Comparison of ENCODE assay signal across 10 cellular contexts in genomic region chr15:43218908-43219706, GRCh38. TPM values are rescaled to one million over a fixed set of nuclear protein-coding genes. Genes with fewer than 3 reads are reported as not detected.
DNase-seq lines count a peak whose midpoint lies in the region; ATAC-seq, FAIRE-seq and TF ChIP-seq lines count a peak whose summit lies in the region.
"Had no signal": no experiment of that assay in that cellular context is flagged by ENCODE, and none has a peak within 500 bp of the region (broad histone marks: within the 10 kb centered on the region; RNA-seq: fewer than 3 reads in every experiment).

No MANE protein-coding gene starts in this region.

- H3K27ac ChIP-seq in HepG2 (ENCODE audit: extremely low read length, insufficient read depth, low read length) (no peak overlapping the region), right lobe of liver (no peak overlapping the region), esophagus squamous epithelium (no peak overlapping the region), smooth muscle cell (ENCODE audit: low read depth) (no peak overlapping the region)

- H3F3A ChIP-seq in smooth muscle cell (ENCODE audit: low read depth): no peaks in the 10 kb centered on the region

- BruUV-seq in HepG2 (replicated peaks; lab: Mats Ljungman, UMichigan): no TSS peak

- H3K36me3 ChIP-seq in HepG2 (replicated peaks in 1 of 2; ENCODE audit: control insufficient read depth in 1 of 2, insufficient read depth in 2 of 2, low read length in 2 of 2): no peaks in the 10 kb centered on the region
- H3K36me3 ChIP-seq in right lobe of liver: no peaks in the 10 kb centered on the region
- H3K36me3 ChIP-seq in esophagus squamous epithelium: no peaks in the 10 kb centered on the region
- H3K36me3 ChIP-seq in smooth muscle cell (ENCODE audit: low read depth): no peaks in the 10 kb centered on the region

- H3K9me3 ChIP-seq in HepG2 (ENCODE audit: low read length) (no peaks in the 10 kb centered on the region), right lobe of liver (no peaks in the 10 kb centered on the region), esophagus squamous epithelium (no peaks in the 10 kb centered on the region), smooth muscle cell (replicated peaks; ENCODE audit: low read depth) (no peaks in the 10 kb centered on the region)

- H3K79me2 ChIP-seq in HepG2 (ENCODE audit: insufficient read depth, low read length) (no peaks in the 10 kb centered on the region), smooth muscle cell (ENCODE audit: low read depth) (no peaks in the 10 kb centered on the region)

- no peak for TF ChIP-seq EP300 in HepG2 (IDR thresholded peaks at IDR 0.05; ENCODE audit: low read depth in 2 of 2, low read length in 2 of 2)
- no peak for TF ChIP-seq EP300 in HepG2 (CRISPR knock-in tag; IDR thresholded peaks at IDR 0.05; ENCODE audit: borderline replicate concordance)

- WGBS in HepG2 (ENCODE audit: low lambda C conversion rate): 36% methylated on average over 13 of the region's 13 CpGs
- WGBS in right lobe of liver (ENCODE audit: insufficient coverage, low coverage, low lambda C conversion rate, missing lambda C conversion rate): 38% methylated on average over 12 of the region's 13 CpGs
- 26 to 28% methylated on average over 9 to 11 of the region's 13 CpGs for WGBS in esophagus squamous epithelium, 2 donors
- WGBS in smooth muscle cell (ENCODE audit: low lambda C conversion rate): 47% methylated on average over 13 of the region's 13 CpGs

- DNase-seq in HepG2 (ENCODE audit: low spot score): no peak
- no peak for DNase-seq in right lobe of liver
- DNase-seq in OCI-M1 (lab: John Stamatoyannopoulos, UW): peak; percentile 39
- no peak for DNase-seq in esophagus squamous epithelium (lab: John Stamatoyannopoulos, UW)
- DNase-seq in smooth muscle cell (lab: John Stamatoyannopoulos, UW; ENCODE audit: unreplicated experiment): no peak
- DNase-seq in stimulated activated naive CD4-positive, alpha-beta T cell treated with Interleukin-2 at 50 U/mL for 16 hours (lab: John Stamatoyannopoulos, UW): no peak
- DNase-seq: DMS153 had no signal

- intact Hi-C loops in HepG2 (cut with micrococcal nuclease; ENCODE audit: unreplicated experiment): no loop called here
- intact Hi-C loops in right lobe of liver (cut with DNase I): no loop called here
- intact Hi-C loops in esophagus squamous epithelium (cut with DNase I): no loop called here

- H3K27me3 ChIP-seq in HepG2 (ENCODE audit: control insufficient read depth in 1 of 2, insufficient read depth in 2 of 2, low read length in 2 of 2) (peaks cover 0 to 8% of the 10 kb centered on the region in 2 experiments; a peak in 3 of 5 replicates), right lobe of liver (no peaks in the 10 kb centered on the region), esophagus squamous epithelium (peaks cover 0 to 15% (median 0%) of the 10 kb centered on the region in 4 donors), smooth muscle cell (ENCODE audit: low read depth) (peaks cover 2% of the 10 kb centered on the region)

- CTCF ChIA-PET in HepG2 (lab: Yijun Ruan, JAX; ENCODE audit: low intra/inter-chr PET ratio, low total read pairs): no interaction called here

- H3K4me2 ChIP-seq in HepG2 (ENCODE audit: low read depth, low read length) (no peak overlapping the region), smooth muscle cell (no peak overlapping the region)

- no peak for FAIRE-seq in HepG2 (lab: Jason Lieb, UNC)

- H3K4me1 ChIP-seq in HepG2 (ENCODE audit: insufficient read depth, low read length) (0 out of 2 replicates have a peak, but pooled peaks cover 11% of the 10 kb centered on the region), right lobe of liver (no peaks in the 10 kb centered on the region), esophagus squamous epithelium (peaks cover 0 to 14% (median 5%) of the 10 kb centered on the region in 3 donors), smooth muscle cell (ENCODE audit: low read depth) (peaks cover 4% of the 10 kb centered on the region)

- H3K9ac ChIP-seq in HepG2 (ENCODE audit: insufficient read depth, low read depth, low read length) (no peak overlapping the region), smooth muscle cell (ENCODE audit: low read depth) (no peak overlapping the region)

- H3K4me3 ChIP-seq in HepG2 (replicated peaks in 1 of 3; ENCODE audit: insufficient read depth in 1 of 3, low read depth in 2 of 3, low read length in 3 of 3) (no peak overlapping the region), right lobe of liver (no peak overlapping the region), esophagus squamous epithelium (no peak overlapping the region), smooth muscle cell (no peak overlapping the region)

- TF ChIP-seq CTCF in HepG2 (CRISPR knock-in tag; IDR thresholded peaks at IDR 0.05): peak; percentile 29; the same call in 1 of the 2 replicates
- TF ChIP-seq CTCF in right lobe of liver (IDR thresholded peaks at IDR 0.05): no peak
- TF ChIP-seq CTCF in esophagus squamous epithelium (IDR thresholded peaks at IDR 0.05): peak in 4 of 6 experiments; percentile 5 to 41 (median 18)
- peak; percentile 46 for TF ChIP-seq CTCF in smooth muscle cell (IDR thresholded peaks at IDR 0.05; ENCODE audit: borderline replicate concordance, insufficient read depth, poor library complexity, severe bottlenecking)

- in situ Hi-C loops in HepG2 (cut with HindIII; ENCODE audit: extremely low pct_ligation_motif_present, low pct_unique_long_range_greater_than_20kb): loop anchor here (25.0 kb wide), 1 partner anchor 507 kb away; no protein-coding TSS in a partner anchor

- TF ChIP-seq RAD21 in HepG2 (CRISPR knock-in tag; IDR thresholded peaks at IDR 0.05): no peak

- ATAC-seq in HepG2: no peak
- no peak for ATAC-seq in right lobe of liver
- no peak for ATAC-seq in GM18505 (IDR thresholded peaks at IDR 0.05; ENCODE audit: unreplicated experiment)
- no peak for ATAC-seq in HG03097 (IDR thresholded peaks at IDR 0.05; ENCODE audit: low FRiP score, unreplicated experiment)

- H4K20me1 ChIP-seq in HepG2 (ENCODE audit: insufficient read depth, low read length): no peaks in the 10 kb centered on the region
- no peaks in the 10 kb centered on the region for H4K20me1 ChIP-seq in smooth muscle cell (ENCODE audit: low read depth)

- no peak for TF ChIP-seq POLR2A in HepG2 (IDR thresholded peaks at IDR 0.05; ENCODE audit: insufficient read depth in 1 of 2, low read depth in 2 of 2, low read length in 2 of 2)
- TF ChIP-seq POLR2A in right lobe of liver (IDR thresholded peaks at IDR 0.05): no peak
- TF ChIP-seq POLR2A in esophagus squamous epithelium (IDR thresholded peaks at IDR 0.05): no peak
- TF ChIP-seq POLR2A in GM18505 (IDR thresholded peaks at IDR 0.05; ENCODE audit: borderline replicate concordance, extremely low read depth, insufficient read depth, insufficient read length): no peak

- H2AFZ ChIP-seq in HepG2 (ENCODE audit: low read length) (no peak overlapping the region), smooth muscle cell (ENCODE audit: low read depth) (no peak overlapping the region)

- POLR2A ChIA-PET in HepG2 (lab: Yijun Ruan, JAX): no interaction called here

RNA-seq across cellular contexts. Expression of gene EPB42, which starts 1.7 kb away (rescaled TPM):
- total RNA-seq in HepG2 (2016; rRNA removed; fragmentation: Illumina TruSeq; extraction: Trizol) (not detected in 2 replicates), right lobe of liver (1 to 10 TPM in 1 of 6 experiments, under 1 TPM in 2, not detected in 3; 0.20 to 3.4 (median 0.64) TPM), esophagus squamous epithelium (not detected), smooth muscle cell (not detected in 2 replicates)
- total RNA-seq in HepG2 (2016; cell fraction: cytosol; rRNA removed; fragmentation: Illumina TruSeq; extraction: Trizol; ENCODE audit: low read depth): not detected in 2 replicates
- total RNA-seq in HepG2 (2016; cell fraction: insoluble cytoplasmic fraction; rRNA removed; fragmentation: Illumina TruSeq; extraction: Trizol): not detected in 2 replicates
- not detected in 2 replicates for total RNA-seq in HepG2 (2016; cell fraction: membrane; rRNA removed; fragmentation: Illumina TruSeq; extraction: Trizol)
- total RNA-seq in HepG2 (2016; cell fraction: nucleus; rRNA removed; fragmentation: Illumina TruSeq; extraction: Trizol): not detected in 2 replicates
- polyA plus RNA-seq in HepG2 (2011; rRNA removed) (not detected in 2 replicates), smooth muscle cell (not detected in 2 replicates)
- polyA plus RNA-seq in HepG2 (2011; cell fraction: cytosol; rRNA removed): not detected in 2 replicates
- polyA plus RNA-seq in HepG2 (2011; cell fraction: nucleus; rRNA removed): not detected in 2 replicates
- not detected in 2 replicates for polyA plus RNA-seq in HepG2 (2012)
- polyA plus RNA-seq in HepG2 (2016; cell fraction: cytosol; fragmentation: Illumina TruSeq; extraction: Trizol; ENCODE audit: low read depth): not detected in 2 replicates
- polyA plus RNA-seq in HepG2 (2016; cell fraction: insoluble cytoplasmic fraction; fragmentation: Illumina TruSeq; extraction: Trizol; ENCODE audit: low read depth): not detected in 2 replicates
- polyA plus RNA-seq in HepG2 (2016; cell fraction: membrane; fragmentation: Illumina TruSeq; extraction: Trizol; ENCODE audit: low read depth): not detected in 2 replicates
- polyA plus RNA-seq in HepG2 (2016; cell fraction: nucleus; fragmentation: Illumina TruSeq; extraction: Trizol; ENCODE audit: insufficient read depth, low read depth): not detected in 2 replicates
- not detected in 2 replicates for polyA minus RNA-seq in HepG2 (2011; rRNA and poly(A)+ RNA removed; ENCODE audit: low replicate concordance)
- not detected in 2 replicates for polyA minus RNA-seq in HepG2 (2011; cell fraction: cytosol; rRNA and poly(A)+ RNA removed)
- polyA minus RNA-seq in HepG2 (2011; cell fraction: nucleus; rRNA and poly(A)+ RNA removed): not detected in 2 replicates
- polyA plus RNA-seq: IgD-negative memory B cell had no signal

RNA-seq across cellular contexts. Expression of gene CCNDBP1, which starts 33.9 kb away (rescaled TPM):
- total RNA-seq in HepG2 (2016; rRNA removed; fragmentation: Illumina TruSeq; extraction: Trizol) (24.8 and 33.1 TPM in 2 replicates), right lobe of liver (10 to 100 TPM; 20.2 to 30.5 (median 22.9) TPM), esophagus squamous epithelium (10 to 100 TPM; 36.5 to 78.4 (median 71.5) TPM), smooth muscle cell (29.6 and 30.5 TPM in 2 replicates)
- 5.3 and 5.7 TPM in 2 replicates for total RNA-seq in HepG2 (2016; cell fraction: cytosol; rRNA removed; fragmentation: Illumina TruSeq; extraction: Trizol; ENCODE audit: low read depth)
- 23.1 and 35.5 TPM in 2 replicates for total RNA-seq in HepG2 (2016; cell fraction: insoluble cytoplasmic fraction; rRNA removed; fragmentation: Illumina TruSeq; extraction: Trizol)
- 11.3 and 11.4 TPM in 2 replicates for total RNA-seq in HepG2 (2016; cell fraction: membrane; rRNA removed; fragmentation: Illumina TruSeq; extraction: Trizol)
- total RNA-seq in HepG2 (2016; cell fraction: nucleus; rRNA removed; fragmentation: Illumina TruSeq; extraction: Trizol): 14.3 and 16.4 TPM in 2 replicates
- polyA plus RNA-seq in HepG2 (2011; rRNA removed) (35.9 and 42.3 TPM in 2 replicates), smooth muscle cell (22.1 and 33.4 TPM in 2 replicates)
- 35.3 and 35.4 TPM in 2 replicates for polyA plus RNA-seq in HepG2 (2011; cell fraction: cytosol; rRNA removed)
- polyA plus RNA-seq in HepG2 (2011; cell fraction: nucleus; rRNA removed): 31.8 and 37.6 TPM in 2 replicates
- polyA plus RNA-seq in HepG2 (2012): 23.1 and 31.6 TPM in 2 replicates
- polyA plus RNA-seq in HepG2 (2016; cell fraction: cytosol; fragmentation: Illumina TruSeq; extraction: Trizol; ENCODE audit: low read depth): 5.0 and 5.3 TPM in 2 replicates
- 31.6 and 34.7 TPM in 2 replicates for polyA plus RNA-seq in HepG2 (2016; cell fraction: insoluble cytoplasmic fraction; fragmentation: Illumina TruSeq; extraction: Trizol; ENCODE audit: low read depth)
- polyA plus RNA-seq in HepG2 (2016; cell fraction: membrane; fragmentation: Illumina TruSeq; extraction: Trizol; ENCODE audit: low read depth): 7.8 and 9.0 TPM in 2 replicates
- polyA plus RNA-seq in HepG2 (2016; cell fraction: nucleus; fragmentation: Illumina TruSeq; extraction: Trizol; ENCODE audit: insufficient read depth, low read depth): 16.2 and 18.0 TPM in 2 replicates
- 25.9 and 41.1 TPM in 2 replicates for polyA minus RNA-seq in HepG2 (2011; rRNA and poly(A)+ RNA removed; ENCODE audit: low replicate concordance)
- polyA minus RNA-seq in HepG2 (2011; cell fraction: cytosol; rRNA and poly(A)+ RNA removed): 13.3 and 14.3 TPM in 2 replicates
- 40.0 and 46.0 TPM in 2 replicates for polyA minus RNA-seq in HepG2 (2011; cell fraction: nucleus; rRNA and poly(A)+ RNA removed)

RNA-seq across cellular contexts. Expression of gene TGM5, which starts 47.6 kb away (rescaled TPM):
- 0.18 and 0.22 TPM in 2 replicates for total RNA-seq in HepG2 (2016; rRNA removed; fragmentation: Illumina TruSeq; extraction: Trizol)
- not detected in 2 replicates for total RNA-seq in HepG2 (2016; cell fraction: cytosol; rRNA removed; fragmentation: Illumina TruSeq; extraction: Trizol; ENCODE audit: low read depth)
- total RNA-seq in HepG2 (2016; cell fraction: insoluble cytoplasmic fraction; rRNA removed; fragmentation: Illumina TruSeq; extraction: Trizol): 0.22 and 0.30 TPM in 2 replicates
- 0.09 and 0.14 TPM in 2 replicates for total RNA-seq in HepG2 (2016; cell fraction: membrane; rRNA removed; fragmentation: Illumina TruSeq; extraction: Trizol)
- 0.16 TPM in 1 of 2 replicates, not detected in the other for total RNA-seq in HepG2 (2016; cell fraction: nucleus; rRNA removed; fragmentation: Illumina TruSeq; extraction: Trizol)
- polyA plus RNA-seq in HepG2 (2011; rRNA removed): 0.55 and 0.65 TPM in 2 replicates
- polyA plus RNA-seq in HepG2 (2011; cell fraction: cytosol; rRNA removed): 0.38 and 0.54 TPM in 2 replicates
- polyA plus RNA-seq in HepG2 (2011; cell fraction: nucleus; rRNA removed): 1.7 and 1.9 TPM in 2 replicates
- 0.08 TPM in 1 of 2 replicates, not detected in the other for polyA plus RNA-seq in HepG2 (2012)
- 0.05 and 0.09 TPM in 2 replicates for polyA plus RNA-seq in HepG2 (2016; cell fraction: cytosol; fragmentation: Illumina TruSeq; extraction: Trizol; ENCODE audit: low read depth)
- 0.13 and 0.21 TPM in 2 replicates for polyA plus RNA-seq in HepG2 (2016; cell fraction: insoluble cytoplasmic fraction; fragmentation: Illumina TruSeq; extraction: Trizol; ENCODE audit: low read depth)
- 0.18 and 0.22 TPM in 2 replicates for polyA plus RNA-seq in HepG2 (2016; cell fraction: membrane; fragmentation: Illumina TruSeq; extraction: Trizol; ENCODE audit: low read depth)
- polyA plus RNA-seq in HepG2 (2016; cell fraction: nucleus; fragmentation: Illumina TruSeq; extraction: Trizol; ENCODE audit: insufficient read depth, low read depth): 0.40 and 0.59 TPM in 2 replicates
- 0.56 TPM in 1 of 2 replicates, not detected in the other for polyA minus RNA-seq in HepG2 (2011; rRNA and poly(A)+ RNA removed; ENCODE audit: low replicate concordance)
- polyA minus RNA-seq in HepG2 (2011; cell fraction: cytosol; rRNA and poly(A)+ RNA removed): not detected in 2 replicates
- 0.39 and 0.50 TPM in 2 replicates for polyA minus RNA-seq in HepG2 (2011; cell fraction: nucleus; rRNA and poly(A)+ RNA removed)
- total RNA-seq in right lobe of liver: not detected
- 10 to 100 TPM in 3 of 4 donors, 1 to 10 TPM in 1; 6.7 to 36.1 (median 15.6) TPM for total RNA-seq in esophagus squamous epithelium
- 2.5 and 3.7 TPM in 2 replicates for total RNA-seq in smooth muscle cell
- polyA plus RNA-seq in smooth muscle cell: 0.08 and 1.1 TPM in 2 replicates
- polyA plus RNA-seq: IgD-negative memory B cell had no signal

Comparison
In these comparisons a context has a peak if more than half of its experiments do, and no peak if none do; other contexts are left out.
1. CTCF ChIP-seq: peak in HepG2 (single experiment), esophagus squamous epithelium (4 of 6) and smooth muscle cell (single experiment); none in right lobe of liver (0 of 4).